Comparison of ENCODE assay signal across 30 cellular contexts in genomic region chr6:3683331-3683730, GRCh38.
"Had no signal": no experiment of that assay in that cellular context is flagged by ENCODE, and none has a peak within 500 bp of the region (broad histone marks: within the 10 kb centered on the region; RNA-seq: fewer than 3 reads in every experiment).

No MANE protein-coding gene starts in this region.

- FAIRE-seq: astrocyte, bronchial epithelial cell had no signal

- H3K4me1 ChIP-seq: esophagus squamous epithelium, gastroesophageal sphincter, heart right ventricle had no signal

- H3K36me3 ChIP-seq: brain microvascular endothelial cell, esophagus squamous epithelium, gastroesophageal sphincter, heart right ventricle had no signal

- H3K27me3 ChIP-seq: brain microvascular endothelial cell, dorsolateral prefrontal cortex, esophagus squamous epithelium, gastroesophageal sphincter, heart right ventricle had no signal

- ATAC-seq: activated naive CD4-positive, alpha-beta T cell treated with anti-CD3 and anti-CD28 coated beads, Interleukin-2, amount 50 U/mL, for 72 hours; activated T-cell treated with anti-CD3 and anti-CD28 coated beads, Interleukin-2, amount 50 U/mL, for 72 hours; gastroesophageal sphincter; heart right ventricle; WTC11 had no signal

- H3K36me3 Mint-ChIP-seq: activated naive CD4-positive, alpha-beta T cell treated with anti-CD3 and anti-CD28 coated beads, Interleukin-2, amount 10 ng/mL, durations not matched to agents 7 days and 5 days; activated naive CD8-positive, alpha-beta T cell treated with anti-CD3 and anti-CD28 coated beads, Interleukin-2, amount 10 ng/mL, durations not matched to agents 7 days and 5 days had no signal

- H3K9me3 Mint-ChIP-seq: activated CD4-positive, alpha-beta T cell treated with anti-CD3 and anti-CD28 coated beads, Interleukin-2, amount 10 ng/mL, durations not matched to agents 7 days and 5 days; activated naive CD8-positive, alpha-beta T cell treated with anti-CD3 and anti-CD28 coated beads, Interleukin-2, amount 10 ng/mL, durations not matched to agents 7 days and 5 days had no signal

- H3K4me1 Mint-ChIP-seq: activated CD4-positive, alpha-beta memory T cell treated with anti-CD3 and anti-CD28 coated beads, Interleukin-2, amount 10 ng/mL, durations not matched to agents 7 days and 5 days; activated CD4-positive, alpha-beta T cell treated with anti-CD3 and anti-CD28 coated beads, Interleukin-2, amount 10 ng/mL, durations not matched to agents 7 days and 5 days; activated naive CD4-positive, alpha-beta T cell treated with anti-CD3 and anti-CD28 coated beads, Interleukin-2, amount 10 ng/mL, durations not matched to agents 7 days and 5 days; central memory CD8-positive, alpha-beta T cell had no signal

- H3K4me3 Mint-ChIP-seq: activated CD4-positive, alpha-beta memory T cell treated with anti-CD3 and anti-CD28 coated beads, Interleukin-2, amount 10 ng/mL, durations not matched to agents 7 days and 5 days; activated CD4-positive, alpha-beta T cell treated with anti-CD3 and anti-CD28 coated beads, Interleukin-2, amount 10 ng/mL, durations not matched to agents 7 days and 5 days; activated naive CD4-positive, alpha-beta T cell treated with anti-CD3 and anti-CD28 coated beads, Interleukin-2, amount 10 ng/mL, durations not matched to agents 7 days and 5 days; activated naive CD8-positive, alpha-beta T cell treated with anti-CD3 and anti-CD28 coated beads, Interleukin-2, amount 10 ng/mL, durations not matched to agents 7 days and 5 days; activated T-cell treated with anti-CD3 and anti-CD28 coated beads, Interleukin-2, amount 50 U/mL, for 24 hours; activated T-cell treated with anti-CD3 and anti-CD28 coated beads, Interleukin-2, amount 50 U/mL, for 72 hours; central memory CD8-positive, alpha-beta T cell; dendritic cell treated with granulocyte-macrophage colony-stimulating factor and Interleukin-4, amounts not matched to agents 40 ng/mL and 50 ng/mL, for 4 days; WTC11 had no signal

- H3K27ac Mint-ChIP-seq: activated CD4-positive, alpha-beta memory T cell treated with anti-CD3 and anti-CD28 coated beads, Interleukin-2, amount 10 ng/mL, durations not matched to agents 7 days and 5 days; activated CD4-positive, alpha-beta T cell treated with anti-CD3 and anti-CD28 coated beads, Interleukin-2, amount 10 ng/mL, durations not matched to agents 7 days and 5 days; activated naive CD4-positive, alpha-beta T cell treated with anti-CD3 and anti-CD28 coated beads, Interleukin-2, amount 10 ng/mL, durations not matched to agents 7 days and 5 days; activated naive CD4-positive, alpha-beta T cell treated with anti-CD3 and anti-CD28 coated beads, Interleukin-2, amount 50 U/mL, for 72 hours; activated naive CD8-positive, alpha-beta T cell treated with anti-CD3 and anti-CD28 coated beads, Interleukin-2, amount 10 ng/mL, durations not matched to agents 7 days and 5 days; activated T-cell treated with anti-CD3 and anti-CD28 coated beads, Interleukin-2, amount 50 U/mL, for 24 hours; activated T-cell treated with anti-CD3 and anti-CD28 coated beads, Interleukin-2, amount 50 U/mL, for 72 hours; dendritic cell treated with granulocyte-macrophage colony-stimulating factor and Interleukin-4, amounts not matched to agents 40 ng/mL and 50 ng/mL, for 4 days; WTC11 had no signal

- H3K27ac ChIP-seq: brain microvascular endothelial cell, coronary artery, dorsolateral prefrontal cortex, esophagus squamous epithelium, gastroesophageal sphincter, heart right ventricle had no signal

- H3K27me3 Mint-ChIP-seq: activated naive CD8-positive, alpha-beta T cell treated with anti-CD3 and anti-CD28 coated beads, Interleukin-2, amount 10 ng/mL, durations not matched to agents 7 days and 5 days had no signal

- DNase-seq: activated CD4-positive, alpha-beta memory T cell treated with anti-CD3 and anti-CD28 coated beads, Interleukin-2, amount 10 ng/mL, durations not matched to agents 7 days and 5 days; activated CD4-positive, alpha-beta T cell treated with anti-CD3 and anti-CD28 coated beads for 1 hour; activated CD4-positive, alpha-beta T cell treated with anti-CD3 and anti-CD28 coated beads for 4 hours; activated CD4-positive, alpha-beta T cell treated with anti-CD3 and anti-CD28 coated beads, Interleukin-2, amount 10 ng/mL, durations not matched to agents 7 days and 5 days; activated CD4-positive, alpha-beta T cell treated with anti-CD3 and anti-CD28 coated beads, Interleukin-2, amount 50 U/mL, for 4 hours; activated CD8-positive, alpha-beta memory T cell treated with anti-CD3 and anti-CD28 coated beads, Interleukin-2, amount 50 U/mL, for 48 hours; activated gamma-delta T cell; activated naive CD4-positive, alpha-beta T cell; activated naive CD4-positive, alpha-beta T cell treated with anti-CD3 and anti-CD28 coated beads, Interleukin-2, amount 10 ng/mL, durations not matched to agents 7 days and 5 days; activated naive CD8-positive, alpha-beta T cell treated with anti-CD3 and anti-CD28 coated beads, Interleukin-2, amount 10 ng/mL, durations not matched to agents 7 days and 5 days; activated T-cell treated with anti-CD3 and anti-CD28 coated beads for 4 hours; activated T-cell treated with anti-CD3 and anti-CD28 coated beads, Interleukin-2, amount 50 U/mL, for 24 hours; activated T-cell treated with anti-CD3 and anti-CD28 coated beads, Interleukin-2, amount 50 U/mL, for 72 hours; brain microvascular endothelial cell; dorsolateral prefrontal cortex; effector memory CD4-positive, alpha-beta T cell; erythroblast; esophagus squamous epithelium; foreskin melanocyte; heart right ventricle; hippocampal formation; T-helper 2 cell had no signal

- H3K4me3 ChIP-seq: coronary artery, dorsolateral prefrontal cortex, esophagus squamous epithelium, gastroesophageal sphincter, heart right ventricle had no signal
